9 cellular contexts compared by ENCODE assay signal in genomic region chr13:20193924-20194631, GRCh38. TPM values are rescaled to one million over a fixed set of nuclear protein-coding genes. Genes with fewer than 3 reads are reported as not detected.
DNase-seq lines count a peak whose midpoint lies in the region; ATAC-seq, FAIRE-seq and TF ChIP-seq lines count a peak whose summit lies in the region.
"Had no signal": no experiment of that assay in that cellular context is flagged by ENCODE, and none has a peak within 500 bp of the region (broad histone marks: within the 10 kb centered on the region; RNA-seq: fewer than 3 reads in every experiment).

No MANE protein-coding gene starts in this region.

- H3K4me1 ChIP-seq in HepG2 (ENCODE audit: insufficient read depth, low read length) = peaks cover 47% of the 10 kb centered on the region
- peaks cover 0 to 49% (median 19%) of the 10 kb centered on the region in 4 donors for H3K4me1 ChIP-seq in right lobe of liver
- peaks cover 23 to 32% of the 10 kb centered on the region in 2 donors for H3K4me1 ChIP-seq in thoracic aorta (ENCODE audit: control insufficient read depth in 1 of 2, low read depth in 2 of 2)

- H3K9me3 Mint-ChIP-seq in activated CD4-positive, alpha-beta memory T cell treated with anti-CD3 and anti-CD28 coated beads for 36 hours = no peaks in the 10 kb centered on the region

- H3K79me2 ChIP-seq in HepG2 (ENCODE audit: insufficient read depth, low read length) = no peaks in the 10 kb centered on the region

- no peak for DNase-seq in HepG2 (ENCODE audit: low spot score)
- no peak for DNase-seq in right lobe of liver
- peak; percentile 48 for DNase-seq in activated CD4-positive, alpha-beta memory T cell treated with anti-CD3 and anti-CD28 coated beads for 36 hours
- no peak for DNase-seq in thoracic aorta (ENCODE audit: low spot score)
- no peak for DNase-seq in GM03348 (ENCODE audit: low spot score)
- no peak for DNase-seq in AG08396 (ENCODE audit: low spot score)
- no peak for DNase-seq in HuH-7 (ENCODE audit: low spot score)

- FAIRE-seq in HepG2 (lab: Jason Lieb, UNC) = no peak

- ATAC-seq in HepG2 (no peak), right lobe of liver (no peak), thoracic aorta (ENCODE audit: insufficient number of reproducible peaks, low FRiP score, low read depth) (no peak)

- peaks cover 46% of the 10 kb centered on the region for H3K27me3 Mint-ChIP-seq in activated CD4-positive, alpha-beta memory T cell treated with anti-CD3 and anti-CD28 coated beads for 36 hours

- POLR2A ChIA-PET in HepG2 (lab: Yijun Ruan, JAX) = no interaction called here
- POLR2A ChIA-PET in activated CD4-positive, alpha-beta memory T cell treated with anti-CD3 and anti-CD28 coated beads for 36 hours (lab: Charles Lee) = interaction anchor here (0.9 kb wide), 1 partner anchor 8 kb away, joined by 3 read pairs; no protein-coding TSS in a partner anchor

- TF ChIP-seq CTCF in HepG2 (CRISPR knock-in tag; IDR thresholded peaks at IDR 0.05) (no peak), right lobe of liver (IDR thresholded peaks at IDR 0.05) (no peak), thoracic aorta (IDR thresholded peaks at IDR 0.05) (no peak)

- H3K4me3 ChIP-seq in HepG2 (replicated peaks in 1 of 3; ENCODE audit: insufficient read depth in 1 of 3, low read depth in 2 of 3, low read length in 3 of 3) (no peak overlapping the region), right lobe of liver (no peak overlapping the region), iPS-18c (ENCODE audit: insufficient read depth, low read depth, low read length) (peak overlapping the region; percentile 31), thoracic aorta (peak overlapping the region; percentile 75)

- H2AFZ ChIP-seq in HepG2 (ENCODE audit: low read length) = no peak overlapping the region

- CTCF ChIA-PET in HepG2 (lab: Yijun Ruan, JAX; ENCODE audit: low intra/inter-chr PET ratio, low total read pairs) = no interaction called here
- CTCF ChIA-PET in activated CD4-positive, alpha-beta memory T cell treated with anti-CD3 and anti-CD28 coated beads for 36 hours (lab: Charles Lee) = interaction anchor here (1.9 to 4.1 kb wide), 3 partner anchors 8 to 298 kb away, joined by 11 to 47 read pairs (median 33); no protein-coding TSS in a partner anchor

- peak overlapping the region; percentile 58 for H3K4me3 Mint-ChIP-seq in activated CD4-positive, alpha-beta memory T cell treated with anti-CD3 and anti-CD28 coated beads for 36 hours

- H3K4me2 ChIP-seq in HepG2 (ENCODE audit: low read depth, low read length) = no peak overlapping the region

- H4K20me1 ChIP-seq in HepG2 (ENCODE audit: insufficient read depth, low read length) = no peaks in the 10 kb centered on the region; the same call in 1 of the 2 replicates

- no peak overlapping the region for H3K27ac Mint-ChIP-seq in activated CD4-positive, alpha-beta memory T cell treated with anti-CD3 and anti-CD28 coated beads for 36 hours

- no peak overlapping the region for H3K9ac ChIP-seq in HepG2 (ENCODE audit: insufficient read depth, low read depth, low read length)

- H3K36me3 ChIP-seq in HepG2 (replicated peaks in 1 of 2; ENCODE audit: control insufficient read depth in 1 of 2, insufficient read depth in 2 of 2, low read length in 2 of 2) (no peaks in the 10 kb centered on the region), right lobe of liver (peaks cover 0 to under 1% (median 0%) of the 10 kb centered on the region in 4 donors), thoracic aorta (no peaks in the 10 kb centered on the region)

- no peak overlapping the region for H3K27ac ChIP-seq in HepG2 (ENCODE audit: extremely low read length, insufficient read depth, low read length)
- no peak overlapping the region for H3K27ac ChIP-seq in right lobe of liver
- no peak overlapping the region for H3K27ac ChIP-seq in thoracic aorta

- intact Hi-C loops in HepG2 (cut with micrococcal nuclease; ENCODE audit: unreplicated experiment) = no loop called here
- intact Hi-C loops in right lobe of liver (cut with DNase I) = loop anchor here in 1 of 2 donors (10.0 kb wide), 1 partner anchor 281 kb away; no protein-coding TSS in a partner anchor
- intact Hi-C loops in activated CD4-positive, alpha-beta memory T cell treated with anti-CD3 and anti-CD28 coated beads for 36 hours (cut with micrococcal nuclease) = loop anchor here (5.0 kb wide), 2 partner anchors 283 to 508 kb away; partner anchors contain the start of gene IL17D

- no TSS peak for BruUV-seq in HepG2 (replicated peaks; lab: Mats Ljungman, UMichigan)

- no peaks in the 10 kb centered on the region for H3K9me3 ChIP-seq in HepG2 (ENCODE audit: low read length)
- H3K9me3 ChIP-seq in right lobe of liver = no peaks in the 10 kb centered on the region
- H3K9me3 ChIP-seq in iPS-18c (ENCODE audit: control insufficient read depth, insufficient read depth, low read length) = no peaks in the 10 kb centered on the region
- H3K9me3 ChIP-seq in thoracic aorta = no peaks in the 10 kb centered on the region

- TF ChIP-seq POLR2A in HepG2 (IDR thresholded peaks at IDR 0.05; ENCODE audit: insufficient read depth in 1 of 2, low read depth in 2 of 2, low read length in 2 of 2) = no peak
- no peak for TF ChIP-seq POLR2A in right lobe of liver (IDR thresholded peaks at IDR 0.05)

- no peaks in the 10 kb centered on the region for H3K36me3 Mint-ChIP-seq in activated CD4-positive, alpha-beta memory T cell treated with anti-CD3 and anti-CD28 coated beads for 36 hours

- H3K27me3 ChIP-seq in HepG2 (ENCODE audit: control insufficient read depth in 1 of 2, insufficient read depth in 2 of 2, low read length in 2 of 2) (peaks cover 3 to 53% of the 10 kb centered on the region in 2 experiments), right lobe of liver (no peaks in the 10 kb centered on the region), thoracic aorta (replicated peaks; ENCODE audit: insufficient read depth) (peaks cover 17% of the 10 kb centered on the region)

- TF ChIP-seq EP300 in HepG2 (IDR thresholded peaks at IDR 0.05; ENCODE audit: low read depth in 2 of 2, low read length in 2 of 2) = no peak
- TF ChIP-seq EP300 in HepG2 (CRISPR knock-in tag; IDR thresholded peaks at IDR 0.05; ENCODE audit: borderline replicate concordance) = no peak

- 77% methylated on average over 26 of the region's 26 CpGs for WGBS in HepG2 (ENCODE audit: low lambda C conversion rate)
- 27% methylated on average over 15 of the region's 26 CpGs for WGBS in right lobe of liver (ENCODE audit: insufficient coverage, low coverage, low lambda C conversion rate, missing lambda C conversion rate)

- peaks cover 17% of the 10 kb centered on the region for H3K4me1 Mint-ChIP-seq in activated CD4-positive, alpha-beta memory T cell treated with anti-CD3 and anti-CD28 coated beads for 36 hours (ENCODE audit: low read depth)

- in situ Hi-C loops in HepG2 (cut with HindIII; ENCODE audit: extremely low pct_ligation_motif_present, low pct_unique_long_range_greater_than_20kb) = loop anchor here (10.0 kb wide), 1 partner anchor 101 kb away; no protein-coding TSS in a partner anchor

- no peak for TF ChIP-seq RAD21 in HepG2 (CRISPR knock-in tag; IDR thresholded peaks at IDR 0.05)

RNA-seq across cellular contexts. Expression of gene GJB2, which starts 1.3 kb away (rescaled TPM):
- total RNA-seq in HepG2 (2016; rRNA removed; fragmentation: Illumina TruSeq; extraction: Trizol) = 0.18 TPM in 1 of 2 replicates, not detected in the other
- total RNA-seq in HepG2 (2016; cell fraction: cytosol; rRNA removed; fragmentation: Illumina TruSeq; extraction: Trizol; ENCODE audit: low read depth) = not detected in 2 replicates
- total RNA-seq in HepG2 (2016; cell fraction: insoluble cytoplasmic fraction; rRNA removed; fragmentation: Illumina TruSeq; extraction: Trizol) = 0.19 TPM in 1 of 2 replicates, not detected in the other
- total RNA-seq in HepG2 (2016; cell fraction: membrane; rRNA removed; fragmentation: Illumina TruSeq; extraction: Trizol) = 0.07 TPM in 1 of 2 replicates, not detected in the other
- 0.16 TPM in 1 of 2 replicates, not detected in the other for total RNA-seq in HepG2 (2016; cell fraction: nucleus; rRNA removed; fragmentation: Illumina TruSeq; extraction: Trizol)
- 0.08 and 0.15 TPM in 2 replicates for polyA plus RNA-seq in HepG2 (2011; rRNA removed)
- polyA plus RNA-seq in HepG2 (2011; cell fraction: cytosol; rRNA removed) = 0.09 and 0.15 TPM in 2 replicates
- polyA plus RNA-seq in HepG2 (2011; cell fraction: nucleus; rRNA removed) = not detected in 2 replicates
- polyA plus RNA-seq in HepG2 (2012) = 0.08 and 0.20 TPM in 2 replicates
- polyA plus RNA-seq in HepG2 (2016; cell fraction: cytosol; fragmentation: Illumina TruSeq; extraction: Trizol; ENCODE audit: low read depth) = 0.09 TPM in 1 of 2 replicates, not detected in the other
- polyA plus RNA-seq in HepG2 (2016; cell fraction: insoluble cytoplasmic fraction; fragmentation: Illumina TruSeq; extraction: Trizol; ENCODE audit: low read depth) = 0.13 and 0.16 TPM in 2 replicates
- polyA plus RNA-seq in HepG2 (2016; cell fraction: membrane; fragmentation: Illumina TruSeq; extraction: Trizol; ENCODE audit: low read depth) = 0.12 and 0.13 TPM in 2 replicates
- polyA plus RNA-seq in HepG2 (2016; cell fraction: nucleus; fragmentation: Illumina TruSeq; extraction: Trizol; ENCODE audit: insufficient read depth, low read depth) = 0.21 and 0.39 TPM in 2 replicates
- polyA minus RNA-seq in HepG2 (2011; rRNA and poly(A)+ RNA removed; ENCODE audit: low replicate concordance) = 0.14 and 0.44 TPM in 2 replicates
- not detected in 2 replicates for polyA minus RNA-seq in HepG2 (2011; cell fraction: cytosol; rRNA and poly(A)+ RNA removed)
- not detected in 2 replicates for polyA minus RNA-seq in HepG2 (2011; cell fraction: nucleus; rRNA and poly(A)+ RNA removed)
- total RNA-seq in right lobe of liver = 10 to 100 TPM; 21.8 to 40.0 (median 30.0) TPM
- 1 to 10 TPM; 5.0 to 5.1 TPM for total RNA-seq in activated CD4-positive, alpha-beta memory T cell treated with anti-CD3 and anti-CD28 coated beads for 36 hours
- 1 to 10 TPM in 1 of 2 donors, under 1 TPM in 1; 0.27 to 1.1 TPM for total RNA-seq in thoracic aorta

RNA-seq across cellular contexts. Expression of gene GJA3, which starts 33.2 kb away (rescaled TPM):
- total RNA-seq in HepG2 (2016; rRNA removed; fragmentation: Illumina TruSeq; extraction: Trizol) (0.03 and 0.04 TPM in 2 replicates), right lobe of liver (under 1 TPM in 1 of 6 experiments, not detected in 5; 0.11 TPM), thoracic aorta (under 1 TPM in 1 of 2 donors, not detected in 1; under 0.01 TPM)
- total RNA-seq in HepG2 (2016; cell fraction: cytosol; rRNA removed; fragmentation: Illumina TruSeq; extraction: Trizol; ENCODE audit: low read depth) = under 0.01 TPM in 1 of 2 replicates, not detected in the other
- not detected in 2 replicates for total RNA-seq in HepG2 (2016; cell fraction: insoluble cytoplasmic fraction; rRNA removed; fragmentation: Illumina TruSeq; extraction: Trizol)
- not detected in 2 replicates for total RNA-seq in HepG2 (2016; cell fraction: membrane; rRNA removed; fragmentation: Illumina TruSeq; extraction: Trizol)
- not detected in 2 replicates for total RNA-seq in HepG2 (2016; cell fraction: nucleus; rRNA removed; fragmentation: Illumina TruSeq; extraction: Trizol)
- polyA plus RNA-seq in HepG2 (2011; rRNA removed) = 0.01 and 0.04 TPM in 2 replicates
- polyA plus RNA-seq in HepG2 (2011; cell fraction: cytosol; rRNA removed) = 0.01 TPM in 1 of 2 replicates, not detected in the other
- not detected in 2 replicates for polyA plus RNA-seq in HepG2 (2011; cell fraction: nucleus; rRNA removed)
- 0.04 TPM in 1 of 2 replicates, not detected in the other for polyA plus RNA-seq in HepG2 (2012)
- not detected in 2 replicates for polyA plus RNA-seq in HepG2 (2016; cell fraction: cytosol; fragmentation: Illumina TruSeq; extraction: Trizol; ENCODE audit: low read depth)
- polyA plus RNA-seq in HepG2 (2016; cell fraction: insoluble cytoplasmic fraction; fragmentation: Illumina TruSeq; extraction: Trizol; ENCODE audit: low read depth) = not detected in 2 replicates
- polyA plus RNA-seq in HepG2 (2016; cell fraction: membrane; fragmentation: Illumina TruSeq; extraction: Trizol; ENCODE audit: low read depth) = not detected in 2 replicates
- not detected in 2 replicates for polyA plus RNA-seq in HepG2 (2016; cell fraction: nucleus; fragmentation: Illumina TruSeq; extraction: Trizol; ENCODE audit: insufficient read depth, low read depth)
- 0.02 TPM in 1 of 2 replicates, not detected in the other for polyA minus RNA-seq in HepG2 (2011; rRNA and poly(A)+ RNA removed; ENCODE audit: low replicate concordance)
- 0.10 TPM in 1 of 2 replicates, not detected in the other for polyA minus RNA-seq in HepG2 (2011; cell fraction: cytosol; rRNA and poly(A)+ RNA removed)
- polyA minus RNA-seq in HepG2 (2011; cell fraction: nucleus; rRNA and poly(A)+ RNA removed) = not detected in 2 replicates
- total RNA-seq in activated CD4-positive, alpha-beta memory T cell treated with anti-CD3 and anti-CD28 coated beads for 36 hours = under 1 TPM; 0.14 to 0.29 TPM

RNA-seq across cellular contexts. Expression of gene GJB6, which starts 38.0 kb away (rescaled TPM):
- total RNA-seq in HepG2 (2016; rRNA removed; fragmentation: Illumina TruSeq; extraction: Trizol) (not detected in 2 replicates), right lobe of liver (not detected), thoracic aorta (not detected)
- total RNA-seq in HepG2 (2016; cell fraction: cytosol; rRNA removed; fragmentation: Illumina TruSeq; extraction: Trizol; ENCODE audit: low read depth) = not detected in 2 replicates
- not detected in 2 replicates for total RNA-seq in HepG2 (2016; cell fraction: insoluble cytoplasmic fraction; rRNA removed; fragmentation: Illumina TruSeq; extraction: Trizol)
- total RNA-seq in HepG2 (2016; cell fraction: membrane; rRNA removed; fragmentation: Illumina TruSeq; extraction: Trizol) = not detected in 2 replicates
- total RNA-seq in HepG2 (2016; cell fraction: nucleus; rRNA removed; fragmentation: Illumina TruSeq; extraction: Trizol) = not detected in 2 replicates
- not detected in 2 replicates for polyA plus RNA-seq in HepG2 (2011; rRNA removed)
- not detected in 2 replicates for polyA plus RNA-seq in HepG2 (2011; cell fraction: cytosol; rRNA removed)
- polyA plus RNA-seq in HepG2 (2011; cell fraction: nucleus; rRNA removed) = not detected in 2 replicates
- not detected in 2 replicates for polyA plus RNA-seq in HepG2 (2012)
- not detected in 2 replicates for polyA plus RNA-seq in HepG2 (2016; cell fraction: cytosol; fragmentation: Illumina TruSeq; extraction: Trizol; ENCODE audit: low read depth)
- not detected in 2 replicates for polyA plus RNA-seq in HepG2 (2016; cell fraction: insoluble cytoplasmic fraction; fragmentation: Illumina TruSeq; extraction: Trizol; ENCODE audit: low read depth)
- not detected in 2 replicates for polyA plus RNA-seq in HepG2 (2016; cell fraction: membrane; fragmentation: Illumina TruSeq; extraction: Trizol; ENCODE audit: low read depth)
- not detected in 2 replicates for polyA plus RNA-seq in HepG2 (2016; cell fraction: nucleus; fragmentation: Illumina TruSeq; extraction: Trizol; ENCODE audit: insufficient read depth, low read depth)
- polyA minus RNA-seq in HepG2 (2011; rRNA and poly(A)+ RNA removed; ENCODE audit: low replicate concordance) = not detected in 2 replicates
- not detected in 2 replicates for polyA minus RNA-seq in HepG2 (2011; cell fraction: cytosol; rRNA and poly(A)+ RNA removed)
- polyA minus RNA-seq in HepG2 (2011; cell fraction: nucleus; rRNA and poly(A)+ RNA removed) = not detected in 2 replicates
- total RNA-seq in activated CD4-positive, alpha-beta memory T cell treated with anti-CD3 and anti-CD28 coated beads for 36 hours = 1 to 10 TPM; 1.9 to 2.4 TPM
- total RNA-seq: Right ventricle myocardium inferior had no signal

Comparison
In these comparisons a context has a peak if more than half of its experiments do, and no peak if none do; other contexts are left out.
1. H3K4me3 ChIP-seq: peak in iPS-18c (single experiment) and thoracic aorta (single experiment); none in HepG2 (0 of 3) and right lobe of liver (0 of 3).